ENCODE assay signal across 8 cellular contexts in genomic region chr16:18762713-18763112, GRCh38. TPM values are rescaled to one million over a fixed set of nuclear protein-coding genes. Genes with fewer than 3 reads are reported as not detected.
DNase-seq lines count a peak whose midpoint lies in the region; ATAC-seq and TF ChIP-seq lines count a peak whose summit lies in the region.
"Not testable (repeated sequence)": the region's sequence is repeated elsewhere in the genome, so short reads cannot be mapped to it uniquely, and the experiment has no call there.

No MANE protein-coding gene starts in this region.

- not testable (repeated sequence) for H2AFZ ChIP-seq in KMS-11 (ENCODE audit: low read depth)

- H3K4me3 Mint-ChIP-seq in activated naive CD8-positive, alpha-beta T cell treated with anti-CD3 and anti-CD28 coated beads, Interleukin-2, amount 50 U/mL, for 24 hours; natural killer cell treated with Interleukin-12 subunit alpha and Interleukin-12 subunit beta and Interleukin-15 and Interleukin-18, amount 100 ng/mL, for 72 hours: not testable (repeated sequence)

- H3K36me3 Mint-ChIP-seq in activated naive CD8-positive, alpha-beta T cell treated with anti-CD3 and anti-CD28 coated beads, Interleukin-2, amount 50 U/mL, for 24 hours (ENCODE audit: low read depth); natural killer cell treated with Interleukin-12 subunit alpha and Interleukin-12 subunit beta and Interleukin-15 and Interleukin-18, amount 100 ng/mL, for 72 hours: not testable (repeated sequence)

- H3K27me3 Mint-ChIP-seq in activated naive CD8-positive, alpha-beta T cell treated with anti-CD3 and anti-CD28 coated beads, Interleukin-2, amount 50 U/mL, for 24 hours; natural killer cell treated with Interleukin-12 subunit alpha and Interleukin-12 subunit beta and Interleukin-15 and Interleukin-18, amount 100 ng/mL, for 72 hours: not testable (repeated sequence)

- H3K4me1 Mint-ChIP-seq in activated naive CD8-positive, alpha-beta T cell treated with anti-CD3 and anti-CD28 coated beads, Interleukin-2, amount 50 U/mL, for 24 hours, result peaks cover 11% of the 10 kb centered on the region
- H3K4me1 Mint-ChIP-seq in natural killer cell treated with Interleukin-12 subunit alpha and Interleukin-12 subunit beta and Interleukin-15 and Interleukin-18, amount 100 ng/mL, for 72 hours (ENCODE audit: low read depth in 2 of 2), result peaks cover 4 to 12% of the 10 kb centered on the region in 2 donors

- TF ChIP-seq CTCF in KMS-11 (conservative IDR thresholded peaks at IDR 0.05; ENCODE audit: low read depth, low read length), result not testable (repeated sequence)

- H3K27ac Mint-ChIP-seq in activated naive CD8-positive, alpha-beta T cell treated with anti-CD3 and anti-CD28 coated beads, Interleukin-2, amount 50 U/mL, for 24 hours, result not testable (repeated sequence)
- peak overlapping the region in 1 of 2 donors; percentile 33 for H3K27ac Mint-ChIP-seq in natural killer cell treated with Interleukin-12 subunit alpha and Interleukin-12 subunit beta and Interleukin-15 and Interleukin-18, amount 100 ng/mL, for 72 hours

- H3K9ac ChIP-seq in KMS-11, result not testable (repeated sequence)

- H3K4me1 ChIP-seq in KMS-11 (ENCODE audit: low read depth, poor library complexity, severe bottlenecking), result peaks cover 19% of the 10 kb centered on the region

- H3K36me3 ChIP-seq in KMS-11 (ENCODE audit: insufficient read depth), result not testable (repeated sequence)

- not testable (repeated sequence) for H3K4me2 ChIP-seq in KMS-11

- H3K27me3 ChIP-seq in KMS-11 (ENCODE audit: insufficient read depth, low read depth), result not testable (repeated sequence)

- not testable (repeated sequence) for H3K79me2 ChIP-seq in KMS-11 (ENCODE audit: insufficient read depth, low read depth)

- not testable (repeated sequence) for H3K4me3 ChIP-seq in KMS-11 (IDR thresholded peaks at IDR 0.05; ENCODE audit: insufficient read depth, low read depth, low read length)

- not testable (repeated sequence) for H4K20me1 ChIP-seq in KMS-11 (ENCODE audit: insufficient read depth)

- H3K9me3 Mint-ChIP-seq in activated naive CD8-positive, alpha-beta T cell treated with anti-CD3 and anti-CD28 coated beads, Interleukin-2, amount 50 U/mL, for 24 hours; natural killer cell treated with Interleukin-12 subunit alpha and Interleukin-12 subunit beta and Interleukin-15 and Interleukin-18, amount 100 ng/mL, for 72 hours: not testable (repeated sequence)

- TF ChIP-seq POLR2A in GM18505 (IDR thresholded peaks at IDR 0.05; ENCODE audit: borderline replicate concordance, extremely low read depth, insufficient read depth, insufficient read length), result not testable (repeated sequence)

- peak overlapping the region; percentile 39; the same call in 1 of the 2 replicates for H3K27ac ChIP-seq in KMS-11

- DNase-seq in activated naive CD8-positive, alpha-beta T cell treated with anti-CD3 and anti-CD28 coated beads, Interleukin-2, amount 50 U/mL, for 24 hours; natural killer cell treated with Interleukin-12 subunit alpha and Interleukin-12 subunit beta and Interleukin-15 and Interleukin-18, amount 100 ng/mL, for 72 hours (ENCODE audit: low spot score): not testable (repeated sequence)

- ATAC-seq in GM18505 (IDR thresholded peaks at IDR 0.05; ENCODE audit: unreplicated experiment) (peak; percentile 54), GM19351 (IDR thresholded peaks at IDR 0.05; ENCODE audit: unreplicated experiment) (peak; percentile 65), GM21717 (IDR thresholded peaks at IDR 0.05; ENCODE audit: unreplicated experiment) (peak; percentile 47), HG02884 (IDR thresholded peaks at IDR 0.05; ENCODE audit: unreplicated experiment) (peak; percentile 54), HG03175 (IDR thresholded peaks at IDR 0.05; ENCODE audit: unreplicated experiment) (peak; percentile 41)
- peak; percentile 47 for ATAC-seq in activated naive CD8-positive, alpha-beta T cell treated with anti-CD3 and anti-CD28 coated beads, Interleukin-2, amount 50 U/mL, for 24 hours
- peak; percentile 75 to 86 for ATAC-seq in natural killer cell treated with Interleukin-12 subunit alpha and Interleukin-12 subunit beta and Interleukin-15 and Interleukin-18, amount 100 ng/mL, for 72 hours

RNA-seq across cellular contexts. Expression of gene RPS15A, which starts 27.4 kb away (rescaled TPM):
- 1,000 to 10,000 TPM in 1 of 2 donors, 100 to 1,000 TPM in 1; 497 to 1,038 TPM for total RNA-seq in natural killer cell treated with Interleukin-12 subunit alpha and Interleukin-12 subunit beta and Interleukin-15 and Interleukin-18, amount 100 ng/mL, for 72 hours

RNA-seq across cellular contexts. Expression of gene ARL6IP1, which starts 38.6 kb away (rescaled TPM):
- 100 to 1,000 TPM; 113 to 149 TPM for total RNA-seq in natural killer cell treated with Interleukin-12 subunit alpha and Interleukin-12 subunit beta and Interleukin-15 and Interleukin-18, amount 100 ng/mL, for 72 hours
